ENCODE assay signal across 1 cellular context in genomic region chr1:100799548-100799947, GRCh38.
TF ChIP-seq lines count a peak whose summit lies in the region.

No MANE protein-coding gene starts in this region.

TF ChIP-seq in SK-N-SH, 30 proteins besides CTCF, POLR2A, EP300 and RAD21 (continued from another document):
- no peak for TF ChIP-seq RFX5 (IDR thresholded peaks at IDR 0.05; ENCODE audit: low read length)
